ENCODE assay signal across 16 cellular contexts in genomic region chr6:119524410-119524809, GRCh38.
DNase-seq lines count a peak whose midpoint lies in the region; ATAC-seq and TF ChIP-seq lines count a peak whose summit lies in the region.
"Had no signal": no experiment of that assay in that cellular context is flagged by ENCODE, and none has a peak within 500 bp of the region (broad histone marks: within the 10 kb centered on the region; RNA-seq: fewer than 3 reads in every experiment).

No MANE protein-coding gene starts in this region.

- CTCF ChIA-PET in HEK293 (lab: Yijun Ruan, JAX), result interaction anchor here (0.7 to 1.0 kb wide), 2 partner anchors 20 to 213 kb away, joined by 3 read pairs; no protein-coding TSS in a partner anchor

- TF ChIP-seq POLR2A in ovary (IDR thresholded peaks at IDR 0.05) (no peak), vagina (IDR thresholded peaks at IDR 0.05) (no peak)

- no peaks in the 10 kb centered on the region for H3K27me3 ChIP-seq in ovary
- H3K27me3 ChIP-seq in vagina, result no peaks in the 10 kb centered on the region
- H3K27me3 ChIP-seq: BLaER1 treated with 17β-estradiol and CSF1 and Interleukin-3, amounts not matched to agents 10 nM and 100 nM had no signal

- no peak for TF ChIP-seq CTCF in HEK293 (tag by site-specific recombination; IDR thresholded peaks at IDR 0.05)
- TF ChIP-seq CTCF in ovary (IDR thresholded peaks at IDR 0.05), result no peak
- no peak for TF ChIP-seq CTCF in vagina (IDR thresholded peaks at IDR 0.05)

- 92 to 94% (median 94%) methylated on average over 1 of the region's 1 CpG for WGBS in ovary, 3 donors

- H3K4me3 ChIP-seq in HEK293 (ENCODE audit: low read depth, low read length) (no peak overlapping the region), ovary (no peak overlapping the region), vagina (no peak overlapping the region)
- H3K4me3 ChIP-seq: BLaER1 treated with 17β-estradiol and CSF1 and Interleukin-3, amounts not matched to agents 10 nM and 100 nM; GM12878 had no signal

- no peak for TF ChIP-seq EP300 in ovary (IDR thresholded peaks at IDR 0.05)

- intact Hi-C loops in ovary (cut with DNase I), result no loop called here
- intact Hi-C loops in vagina (cut with DNase I), result no loop called here

- H3K9me3 ChIP-seq in HEK293 (ENCODE audit: control insufficient read depth, insufficient read depth, low read depth, low read length) (no peaks in the 10 kb centered on the region), ovary (no peaks in the 10 kb centered on the region), vagina (no peaks in the 10 kb centered on the region)
- H3K9me3 ChIP-seq: BLaER1 treated with 17β-estradiol and CSF1 and Interleukin-3, amounts not matched to agents 10 nM and 100 nM had no signal

- H3K36me3 ChIP-seq in HEK293 (ENCODE audit: control insufficient read depth in 2 of 2, insufficient read depth in 1 of 2, low read length in 2 of 2) (no peaks in the 10 kb centered on the region), ovary (no peaks in the 10 kb centered on the region), vagina (no peaks in the 10 kb centered on the region)
- H3K36me3 ChIP-seq: BLaER1 treated with 17β-estradiol and CSF1 and Interleukin-3, amounts not matched to agents 10 nM and 100 nM had no signal

- POLR2A ChIA-PET in HEK293 (lab: Yijun Ruan, JAX), result no interaction called here

- H3K27ac ChIP-seq in HEK293 (ENCODE audit: extremely low read depth, low read depth, low read length) (no peak overlapping the region), ovary (no peak overlapping the region), vagina (no peak overlapping the region)
- H3K27ac ChIP-seq: BLaER1 treated with 17β-estradiol and CSF1 and Interleukin-3, amounts not matched to agents 10 nM and 100 nM had no signal

- ATAC-seq in HG02870 (IDR thresholded peaks at IDR 0.05; ENCODE audit: unreplicated experiment), result no peak
- ATAC-seq: CD8-positive, alpha-beta T cell; GM12878; HCT116; HepG2 had no signal

- H3K4me1 ChIP-seq in HEK293 (ENCODE audit: control insufficient read depth, insufficient read depth, low read length), result no peaks in the 10 kb centered on the region
- no peaks in the 10 kb centered on the region for H3K4me1 ChIP-seq in ovary (ENCODE audit: insufficient read depth)
- H3K4me1 ChIP-seq in vagina, result no peaks in the 10 kb centered on the region

- DNase-seq in NCI-H69 (lab: John Stamatoyannopoulos, UW) (peak; percentile 24), OCI-M1 (lab: John Stamatoyannopoulos, UW) (peak; percentile 60), ovary (no peak), vagina (ENCODE audit: extremely low spot score in 2 of 2) (no peak)
- DNase-seq: Calu3; CD8-positive, alpha-beta T cell; DMS79 treated with DMSO at 0.1 percent for 48 hours; EL; GOT3; H7 had no signal

TF ChIP-seq in HEK293, 187 proteins besides CTCF, POLR2A, EP300 and RAD21:
- TF ChIP-seq, protein P1, sequence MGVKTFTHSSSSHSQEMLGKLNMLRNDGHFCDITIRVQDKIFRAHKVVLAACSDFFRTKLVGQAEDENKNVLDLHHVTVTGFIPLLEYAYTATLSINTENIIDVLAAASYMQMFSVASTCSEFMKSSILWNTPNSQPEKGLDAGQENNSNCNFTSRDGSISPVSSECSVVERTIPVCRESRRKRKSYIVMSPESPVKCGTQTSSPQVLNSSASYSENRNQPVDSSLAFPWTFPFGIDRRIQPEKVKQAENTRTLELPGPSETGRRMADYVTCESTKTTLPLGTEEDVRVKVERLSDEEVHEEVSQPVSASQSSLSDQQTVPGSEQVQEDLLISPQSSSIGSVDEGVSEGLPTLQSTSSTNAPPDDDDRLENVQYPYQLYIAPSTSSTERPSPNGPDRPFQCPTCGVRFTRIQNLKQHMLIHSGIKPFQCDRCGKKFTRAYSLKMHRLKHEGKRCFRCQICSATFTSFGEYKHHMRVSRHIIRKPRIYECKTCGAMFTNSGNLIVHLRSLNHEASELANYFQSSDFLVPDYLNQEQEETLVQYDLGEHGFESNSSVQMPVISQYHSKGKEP (tag by site-specific recombination; IDR thresholded peaks at IDR 0.05), result no peak
- peak; percentile 58 for TF ChIP-seq ZNF585B (tag by site-specific recombination; IDR thresholded peaks at IDR 0.05)
TF ChIP-seq in HEK293: peak in this region for 1.

Comparison
In these comparisons a context has a peak if more than half of its experiments do, and no peak if none do; other contexts are left out.
1. DNase-seq: peak in NCI-H69 (single experiment) and OCI-M1 (single experiment); none in ovary (0 of 5) and vagina (0 of 2).